In the genomic region with DNA sequence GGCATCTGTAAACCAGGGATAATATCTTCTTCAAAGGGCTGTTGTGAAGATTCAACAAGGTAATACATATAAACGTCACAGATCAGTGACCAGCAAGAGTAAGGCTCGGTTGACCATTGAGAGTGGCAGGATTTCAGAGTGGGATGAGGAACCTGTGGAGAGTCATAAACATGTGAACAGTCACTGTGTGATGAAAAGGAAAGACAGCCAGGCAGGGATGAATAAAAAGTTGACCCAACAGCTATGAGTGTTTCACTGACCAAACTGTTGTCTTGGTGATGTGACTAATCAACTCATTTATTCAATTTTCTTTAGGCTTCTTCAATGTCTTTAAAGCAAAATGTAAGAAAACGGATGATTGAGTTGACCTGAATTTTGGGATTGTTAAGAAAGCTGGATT, we compare ENCODE assay signal across 17 cellular contexts. TPM values are rescaled to one million over a fixed set of nuclear protein-coding genes. Genes with fewer than 3 reads are reported as not detected.
A peak's percentile ranks its signal among the peaks of the same experiment; 100 is the strongest.
DNase-seq lines count a peak whose midpoint lies in the region; ATAC-seq and TF ChIP-seq lines count a peak whose summit lies in the region.
"Had no signal": no experiment of that assay in that cellular context is flagged by ENCODE, and none has a peak within 500 bp of the region (broad histone marks: within the 10 kb centered on the region; RNA-seq: fewer than 3 reads in every experiment).

No MANE protein-coding gene starts in this region.

- no peak for TF ChIP-seq CTCF in AG09309 (IDR thresholded peaks at IDR 0.05; ENCODE audit: control insufficient read depth, insufficient read depth, low read depth, low read length, missing control alignments)
- TF ChIP-seq CTCF in brain microvascular endothelial cell (IDR thresholded peaks at IDR 0.05; ENCODE audit: low read depth, low read length, missing control alignments): no peak
- no peak for TF ChIP-seq CTCF in GM13977 (IDR thresholded peaks at IDR 0.05; ENCODE audit: extremely low read depth, insufficient read depth, missing control alignments)

- H3K27me3 ChIP-seq in brain microvascular endothelial cell (replicated peaks): no peaks in the 10 kb centered on the region
- H3K27me3 ChIP-seq: ovary, SJCRH30 had no signal

- ATAC-seq in HG03045 (IDR thresholded peaks at IDR 0.05; ENCODE audit: unreplicated experiment): no peak
- ATAC-seq: activated naive CD8-positive, alpha-beta T cell treated with anti-CD3 and anti-CD28 coated beads, Interleukin-2, amount 50 U/mL, for 24 hours; left cardiac atrium had no signal

- no peaks in the 10 kb centered on the region for H3K36me3 ChIP-seq in brain microvascular endothelial cell (replicated peaks)
- H3K36me3 ChIP-seq: ovary, SJCRH30, spleen had no signal

- DNase-seq in AG09309 (ENCODE audit: low read depth) (peak; percentile 73), HT1080 (ENCODE audit: low read depth) (peak; percentile 69), brain microvascular endothelial cell (peak; percentile 77), kidney glomerular epithelial cell (lab: John Stamatoyannopoulos, UW) (peak; percentile 91), GM13977 (ENCODE audit: low spot score) (no peak), NCI-H526 treated with DMSO at 0.1 percent for 48 hours (lab: John Stamatoyannopoulos, UW) (no peak), NCI-H2029 (lab: John Stamatoyannopoulos, UW) (no peak)
- DNase-seq: activated CD4-positive, alpha-beta T cell treated with anti-CD3 and anti-CD28 coated beads, Interleukin-2, amount 50 U/mL, for 48 hours; activated naive CD8-positive, alpha-beta T cell treated with anti-CD3 and anti-CD28 coated beads, Interleukin-2, amount 50 U/mL, for 24 hours; activated T-cell treated with anti-CD3 and anti-CD28 coated beads, Interleukin-2, amount 50 U/mL, for 48 hours; erythroblast; left cardiac atrium; NCI-H146; ovary; SJCRH30; spleen had no signal

- peak overlapping the region; percentile 59 for H3K27ac ChIP-seq in brain microvascular endothelial cell
- H3K27ac ChIP-seq: ovary, SJCRH30, spleen had no signal

- no peak overlapping the region for H3K4me3 ChIP-seq in AG09309 (ENCODE audit: control insufficient read depth, low read depth, low read length)
- no peak overlapping the region for H3K4me3 ChIP-seq in brain microvascular endothelial cell (ENCODE audit: low read depth, low read length)
- H3K4me3 ChIP-seq: ovary, SJCRH30, spleen had no signal

- in situ Hi-C loops in brain microvascular endothelial cell (cut with HindIII; ENCODE audit: low pct_ligation_motif_present, low sequenced_read_pairs) (no loop called here), GM13977 (cut with MboI; ENCODE audit: low pct_unique_long_range_greater_than_20kb, low sequenced_read_pairs, unreplicated experiment) (no loop called here)

RNA-seq across cellular contexts. Expression of a gene that starts 8.6 kb away (rescaled TPM):
- 121 and 128 TPM in 2 replicates for total RNA-seq in HT1080 (2014; rRNA removed; shearing (Covaris generic))
- 107 and 129 TPM in 2 replicates for polyA plus RNA-seq in HT1080 (2015; cell fraction: cytosol; rRNA removed)
- 148 and 154 TPM in 2 replicates for polyA plus RNA-seq in HT1080 (2015; cell fraction: nucleus; rRNA removed)

Comparison
In these comparisons a context has a peak if more than half of its experiments do, and no peak if none do; other contexts are left out.
1. DNase-seq: peak in AG09309 (single experiment), HT1080 (single experiment), brain microvascular endothelial cell (single experiment) and kidney glomerular epithelial cell (single experiment); none in GM13977 (single experiment), NCI-H526 treated with DMSO at 0.1 percent for 48 hours (single experiment) and NCI-H2029 (single experiment).